31 cellular contexts compared by ENCODE assay signal in genomic region chrX:12887141-12887540, GRCh38. TPM values are rescaled to one million over a fixed set of nuclear protein-coding genes. Genes with fewer than 3 reads are reported as not detected.
"Had no signal": no experiment of that assay in that cellular context is flagged by ENCODE, and none has a peak within 500 bp of the region (broad histone marks: within the 10 kb centered on the region; RNA-seq: fewer than 3 reads in every experiment).

No MANE protein-coding gene starts in this region.

- H3K27ac ChIP-seq: PC-9, Peyer's patch, SJCRH30 had no signal

- H3K36me3 Mint-ChIP-seq: T-cell had no signal

- H3K27ac Mint-ChIP-seq: T-cell; T-helper 1 cell treated with Interleukin-12 subunit alpha and Interleukin-12 subunit beta and Interleukin-4 antibody, amounts not matched to agents 30 μg/mL and 1 μg/mL, for 36 hours had no signal

- DNase-seq: IMR-90; NCI-H1092; NCI-H1105 treated with DMSO at 0.1 percent for 48 hours; NCI-H1417 treated with DMSO at 0.1 percent for 48 hours; NCI-H146; NCI-H1694 treated with DMSO at 0.1 percent for 48 hours; NCI-H1930; NCI-H2081; NCI-H2171; NCI-H226; NCI-H446; NCI-H510A; NCI-H524 treated with DMSO at 0.1 percent for 48 hours; NCI-H69; NCI-H774; NK-92 treated with Interleukin-12 subunit alpha and Interleukin-12 subunit beta, amount 100 ng/mL, for 24 hours; OCI-M1; PC-9; Peyer's patch; SHP77 treated with DMSO at 0.1 percent for 48 hours; SJCRH30; SW 1271; T-cell had no signal

- H3K27me3 ChIP-seq: Peyer's patch, SJCRH30 had no signal

- ATAC-seq: HepG2, K562, Right ventricle myocardium inferior, T-cell had no signal

- FAIRE-seq: K562 had no signal

- H3K4me2 ChIP-seq: PC-9 had no signal

- H3K36me3 ChIP-seq: Peyer's patch, SJCRH30 had no signal

- H3K4me3 Mint-ChIP-seq: T-cell; T-helper 1 cell treated with Interleukin-12 subunit alpha and Interleukin-12 subunit beta and Interleukin-4 antibody, amounts not matched to agents 30 μg/mL and 1 μg/mL, for 36 hours had no signal

- H3K9me3 ChIP-seq: Peyer's patch, SJCRH30 had no signal

- H3K4me1 ChIP-seq: Peyer's patch, SJCRH30 had no signal

- H2AFZ ChIP-seq: PC-9 had no signal

- H3K9me3 Mint-ChIP-seq: T-helper 1 cell treated with Interleukin-12 subunit alpha and Interleukin-12 subunit beta and Interleukin-4 antibody, amounts not matched to agents 30 μg/mL and 1 μg/mL, for 36 hours had no signal

- H3K4me3 ChIP-seq: K562, PC-9, Peyer's patch, SJCRH30 had no signal

RNA-seq across cellular contexts. Expression of gene TLR8, which starts 19.3 kb away (rescaled TPM):
- total RNA-seq: HepG2, HT1080, IMR-90, K562, LHCN-M2, MCF 10A, PC-9, RPMI7951, SJCRH30, T-cell had no signal

RNA-seq across cellular contexts. Expression of gene TLR7, which starts 20.3 kb away (rescaled TPM):
- total RNA-seq: HepG2, HT1080, IMR-90, MCF 10A, PC-9, RPMI7951, SJCRH30 had no signal
